Comparison of ENCODE assay signal across 21 cellular contexts in genomic region chr15:37028609-37029287, GRCh38.
A peak's percentile ranks its signal among the peaks of the same experiment; 100 is the strongest.
DNase-seq lines count a peak whose midpoint lies in the region; ATAC-seq and TF ChIP-seq lines count a peak whose summit lies in the region.
"Had no signal": no experiment of that assay in that cellular context is flagged by ENCODE, and none has a peak within 500 bp of the region (broad histone marks: within the 10 kb centered on the region; RNA-seq: fewer than 3 reads in every experiment).

No MANE protein-coding gene starts in this region.

- no peaks in the 10 kb centered on the region for H3K36me3 Mint-ChIP-seq in activated T-cell treated with anti-CD3 and anti-CD28 coated beads, Interleukin-2, amount 50 U/mL, for 24 hours (ENCODE audit: low read depth)
- H3K36me3 Mint-ChIP-seq: naive thymus-derived CD8-positive, alpha-beta T cell had no signal

- no peak overlapping the region for H3K27ac ChIP-seq in right atrium auricular region
- H3K27ac ChIP-seq: A549, lower lobe of right lung, upper lobe of right lung had no signal

- peaks cover 5% of the 10 kb centered on the region for H3K27me3 Mint-ChIP-seq in activated T-cell treated with anti-CD3 and anti-CD28 coated beads, Interleukin-2, amount 50 U/mL, for 24 hours

- H3K9me3 Mint-ChIP-seq in activated T-cell treated with anti-CD3 and anti-CD28 coated beads, Interleukin-2, amount 50 U/mL, for 24 hours, result no peaks in the 10 kb centered on the region

- H3K4me3 ChIP-seq in right atrium auricular region, result no peak overlapping the region
- H3K4me3 ChIP-seq: A549, lower lobe of right lung, upper lobe of right lung had no signal

- peaks cover 0 to 8% of the 10 kb centered on the region in 2 donors for H3K4me1 ChIP-seq in right atrium auricular region
- H3K4me1 ChIP-seq: A549 had no signal

- no peak for TF ChIP-seq CTCF in right atrium auricular region (IDR thresholded peaks at IDR 0.05)

- H3K4me1 Mint-ChIP-seq in activated T-cell treated with anti-CD3 and anti-CD28 coated beads, Interleukin-2, amount 50 U/mL, for 24 hours (ENCODE audit: low read depth), result no peaks in the 10 kb centered on the region
- H3K4me1 Mint-ChIP-seq: naive thymus-derived CD8-positive, alpha-beta T cell had no signal

- no peak overlapping the region for H3K27ac Mint-ChIP-seq in activated T-cell treated with anti-CD3 and anti-CD28 coated beads, Interleukin-2, amount 50 U/mL, for 24 hours
- H3K27ac Mint-ChIP-seq: activated naive CD4-positive, alpha-beta T cell treated with anti-CD3 and anti-CD28 coated beads, Interleukin-2, amount 50 U/mL, for 72 hours; effector memory CD8-positive, alpha-beta T cell; naive thymus-derived CD8-positive, alpha-beta T cell had no signal

- H3K9me3 ChIP-seq in right atrium auricular region, result no peaks in the 10 kb centered on the region
- H3K9me3 ChIP-seq: A549, lower lobe of right lung, upper lobe of right lung had no signal

- H3K36me3 ChIP-seq in right atrium auricular region, result no peaks in the 10 kb centered on the region
- H3K36me3 ChIP-seq: lower lobe of right lung, upper lobe of right lung had no signal

- H3K4me3 Mint-ChIP-seq in activated T-cell treated with anti-CD3 and anti-CD28 coated beads, Interleukin-2, amount 50 U/mL, for 24 hours, result no peak overlapping the region
- H3K4me3 Mint-ChIP-seq: effector memory CD8-positive, alpha-beta T cell; naive thymus-derived CD8-positive, alpha-beta T cell had no signal

- ATAC-seq in left ventricle myocardium superior (peak; percentile 10), HG03565 (IDR thresholded peaks at IDR 0.05; ENCODE audit: unreplicated experiment) (no peak)
- ATAC-seq: A549; activated naive CD4-positive, alpha-beta T cell treated with anti-CD3 and anti-CD28 coated beads, Interleukin-2, amount 50 U/mL, for 72 hours; effector memory CD8-positive, alpha-beta T cell; lower lobe of right lung; naive thymus-derived CD8-positive, alpha-beta T cell; upper lobe of right lung had no signal

- no peak for DNase-seq in left ventricle myocardium superior
- no peak for DNase-seq in right atrium auricular region (ENCODE audit: low spot score)
- peak; percentile 93 for DNase-seq in amniotic epithelial cell (ENCODE audit: low read depth)
- peak; percentile 16 for DNase-seq in fibroblast of the conjunctiva (ENCODE audit: low read depth)
- no peak for DNase-seq in DMS53 treated with DMSO at 0.1 percent for 48 hours (lab: John Stamatoyannopoulos, UW; ENCODE audit: unreplicated experiment)
- no peak for DNase-seq in NCI-H2227 (lab: John Stamatoyannopoulos, UW; ENCODE audit: unreplicated experiment)
- no peak for DNase-seq in activated T-cell treated with anti-CD3 and anti-CD28 coated beads, Interleukin-2, amount 50 U/mL, for 24 hours
- DNase-seq: activated CD4-positive, alpha-beta T cell treated with anti-CD3 and anti-CD28 coated beads for 4 hours; central memory CD4-positive, alpha-beta T cell; effector memory CD8-positive, alpha-beta T cell; GOT3; lower lobe of right lung; naive thymus-derived CD8-positive, alpha-beta T cell; NCI-H2227 treated with DMSO at 0.1 percent for 48 hours; stimulated activated CD4-positive, alpha-beta T cell treated with anti-CD3 and anti-CD28 coated beads, Interleukin-15, amount 100 ng/mL, for 24 hours; stimulated activated naive CD4-positive, alpha-beta T cell treated with Interleukin-2 at 50 U/mL for 16 hours; T1000; upper lobe of right lung had no signal

- intact Hi-C loops in left ventricle myocardium superior (cut with micrococcal nuclease), result no loop called here

- H3K27me3 ChIP-seq in right atrium auricular region, result no peaks in the 10 kb centered on the region
- H3K27me3 ChIP-seq: upper lobe of right lung had no signal

Comparison
In these comparisons a context has a peak if more than half of its experiments do, and no peak if none do; other contexts are left out.
1. DNase-seq: peak in amniotic epithelial cell (single experiment) and fibroblast of the conjunctiva (single experiment); none in left ventricle myocardium superior (single experiment), right atrium auricular region (single experiment), DMS53 treated with DMSO at 0.1 percent for 48 hours (single experiment), NCI-H2227 (single experiment) and activated T-cell treated with anti-CD3 and anti-CD28 coated beads, Interleukin-2, amount 50 U/mL, for 24 hours (single experiment).